Comparison of ENCODE assay signal across 21 cellular contexts in the genomic region with DNA sequence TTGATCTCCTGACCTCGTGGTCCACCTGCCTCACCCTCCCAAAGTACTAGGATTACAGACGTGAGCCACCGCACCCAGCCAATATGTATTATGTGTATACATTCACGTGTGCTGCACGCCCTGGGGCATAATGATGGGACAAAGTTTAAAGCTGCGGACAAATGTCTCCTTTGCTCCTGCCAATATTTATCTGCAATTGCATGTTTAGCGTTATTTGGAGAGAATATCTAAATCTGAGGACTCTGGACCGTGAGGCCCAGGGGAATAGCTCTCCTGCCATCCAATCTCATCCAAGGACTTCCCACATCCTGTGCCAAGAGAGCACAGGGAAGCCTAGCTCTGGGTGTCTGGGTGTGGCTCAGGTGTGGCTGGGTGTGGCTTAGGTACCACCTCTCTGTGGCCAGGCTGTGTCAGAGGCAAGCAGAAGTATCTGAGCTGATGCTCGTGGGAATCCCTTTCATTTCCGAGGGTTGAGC.
"Had no signal": no experiment of that assay in that cellular context is flagged by ENCODE, and none has a peak within 500 bp of the region (broad histone marks: within the 10 kb centered on the region; RNA-seq: fewer than 3 reads in every experiment).

No MANE protein-coding gene starts in this region.

- H3K9me3 ChIP-seq: ovary, stomach, testis had no signal

- H3K36me3 Mint-ChIP-seq: immature natural killer cell, neural progenitor cell, T-cell had no signal

- H3K4me2 ChIP-seq: neural progenitor cell had no signal

- H3K4me1 Mint-ChIP-seq: activated T-helper 17 cell treated with anti-CD3 and anti-CD28 coated beads, Interleukin-2, amount 50 U/mL, for 72 hours; immature natural killer cell had no signal

- H3K9ac ChIP-seq: neural progenitor cell had no signal

- H3K27me3 ChIP-seq: neural progenitor cell, ovary, stomach, testis had no signal

- ATAC-seq: activated naive CD8-positive, alpha-beta T cell treated with anti-CD3 and anti-CD28 coated beads, Interleukin-2, amount 50 U/mL, for 24 hours; activated T-helper 17 cell treated with anti-CD3 and anti-CD28 coated beads, Interleukin-2, amount 50 U/mL, for 72 hours; T-cell had no signal

- H3K4me3 ChIP-seq: lung, neural progenitor cell, ovary, stomach, testis had no signal

- H3K27ac Mint-ChIP-seq: activated naive CD4-positive, alpha-beta T cell treated with anti-CD3 and anti-CD28 coated beads for 36 hours; activated naive CD8-positive, alpha-beta T cell treated with anti-CD3 and anti-CD28 coated beads, Interleukin-2, amount 50 U/mL, for 24 hours; activated T-helper 17 cell treated with anti-CD3 and anti-CD28 coated beads, Interleukin-2, amount 50 U/mL, for 72 hours; dendritic cell treated with granulocyte-macrophage colony-stimulating factor and Interleukin-4, amounts not matched to agents 40 ng/mL and 50 ng/mL, for 4 days; endodermal cell; immature natural killer cell; T-cell had no signal

- H3K4me3 Mint-ChIP-seq: activated naive CD4-positive, alpha-beta T cell treated with anti-CD3 and anti-CD28 coated beads for 36 hours; activated naive CD8-positive, alpha-beta T cell treated with anti-CD3 and anti-CD28 coated beads, Interleukin-2, amount 50 U/mL, for 24 hours; activated T-helper 17 cell treated with anti-CD3 and anti-CD28 coated beads, Interleukin-2, amount 50 U/mL, for 72 hours; dendritic cell treated with granulocyte-macrophage colony-stimulating factor and Interleukin-4, amounts not matched to agents 40 ng/mL and 50 ng/mL, for 4 days; endodermal cell; immature natural killer cell; T-cell had no signal

- H3K9me3 Mint-ChIP-seq: activated naive CD4-positive, alpha-beta T cell treated with anti-CD3 and anti-CD28 coated beads for 36 hours; activated naive CD8-positive, alpha-beta T cell treated with anti-CD3 and anti-CD28 coated beads, Interleukin-2, amount 50 U/mL, for 24 hours; activated T-helper 17 cell treated with anti-CD3 and anti-CD28 coated beads, Interleukin-2, amount 50 U/mL, for 72 hours; dendritic cell treated with granulocyte-macrophage colony-stimulating factor and Interleukin-4, amounts not matched to agents 40 ng/mL and 50 ng/mL, for 4 days; endodermal cell; immature natural killer cell; neural progenitor cell; T-cell had no signal

- DNase-seq: activated CD4-positive, alpha-beta T cell treated with anti-CD3 and anti-CD28 coated beads for 1 hour; activated CD4-positive, alpha-beta T cell treated with anti-CD3 and anti-CD28 coated beads, Interleukin-2, amount 50 U/mL, for 4 hours; activated naive CD4-positive, alpha-beta T cell treated with anti-CD3 and anti-CD28 coated beads for 36 hours; activated naive CD8-positive, alpha-beta T cell treated with anti-CD3 and anti-CD28 coated beads, Interleukin-2, amount 50 U/mL, for 24 hours; activated T-cell treated with anti-CD3 and anti-CD28 coated beads for 4 hours; aorta; cerebellar nuclear complex; endodermal cell; erythroblast; immature natural killer cell; midbrain; ovary; stimulated activated CD4-positive, alpha-beta T cell treated with anti-CD3 and anti-CD28 coated beads, Interleukin-12 subunit alpha, Interleukin-12 subunit beta, amount 100 ng/mL, for 4 hours; stimulated activated CD4-positive, alpha-beta T cell treated with anti-CD3 and anti-CD28 coated beads, Interleukin-2, amount 100 ng/mL, for 24 hours; stomach; T-cell; testis had no signal

- H3K4me1 ChIP-seq: testis had no signal

- H3K27me3 Mint-ChIP-seq: activated naive CD8-positive, alpha-beta T cell treated with anti-CD3 and anti-CD28 coated beads, Interleukin-2, amount 50 U/mL, for 24 hours; activated T-helper 17 cell treated with anti-CD3 and anti-CD28 coated beads, Interleukin-2, amount 50 U/mL, for 72 hours; dendritic cell treated with granulocyte-macrophage colony-stimulating factor and Interleukin-4, amounts not matched to agents 40 ng/mL and 50 ng/mL, for 4 days had no signal

- H3K27ac ChIP-seq: neural progenitor cell, ovary, stomach, testis had no signal

- H3K36me3 ChIP-seq: neural progenitor cell, ovary, stomach had no signal
